1 cellular context compared by ENCODE assay signal in genomic region chr7:135211179-135211945, GRCh38.
TF ChIP-seq lines count a peak whose summit lies in the region.

Gene WDR91 (minus strand): TSS chr7:135211526. CDS start chr7:135211502, 24 bp downstream.

TF ChIP-seq in GM12878, 131 proteins besides CTCF, POLR2A, EP300 and RAD21 (continued from another document and continues in another):
- 0 out of 2 replicates have a peak, but pooled peaks have one; percentile 22 for TF ChIP-seq ZNF687 (IDR thresholded peaks at IDR 0.05)
- TF ChIP-seq SRF (IDR thresholded peaks at IDR 0.05; ENCODE audit: low read depth in 2 of 2, low read length in 2 of 2) = no peak
- TF ChIP-seq MTA2 (IDR thresholded peaks at IDR 0.05; ENCODE audit: low read depth) = no peak; the same call in 1 of the 2 replicates
- peak; percentile 75; the same call in 1 of the 2 replicates for TF ChIP-seq BACH1 (IDR thresholded peaks at IDR 0.05; ENCODE audit: borderline replicate concordance)
- TF ChIP-seq IKZF1 (conservative IDR thresholded peaks at IDR 0.05) = peak; percentile 53
- TF ChIP-seq BCL3 (IDR thresholded peaks at IDR 0.05; ENCODE audit: borderline replicate concordance, insufficient read depth, low read depth, low read length, poor library complexity, severe bottlenecking) = no peak
- TF ChIP-seq MAX (IDR thresholded peaks at IDR 0.05; ENCODE audit: low read depth, low read length) = no peak
- TF ChIP-seq TARDBP (IDR thresholded peaks at IDR 0.05; ENCODE audit: borderline replicate concordance) = no peak
- no peak for TF ChIP-seq FOXK2 (IDR thresholded peaks at IDR 0.05)
- no peak for TF ChIP-seq SMAD1 (IDR thresholded peaks at IDR 0.05; ENCODE audit: low read depth, partially characterized antibody)
- 0 out of 2 replicates have a peak, but pooled peaks have one; percentile 13 for TF ChIP-seq ZSCAN29 (IDR thresholded peaks at IDR 0.05)
- TF ChIP-seq NKRF (conservative IDR thresholded peaks at IDR 0.05) = peak; percentile 61; the same call in 1 of the 2 replicates
- no peak for TF ChIP-seq PRDM15 (CRISPR knock-in tag; IDR thresholded peaks at IDR 0.05)
- no peak for TF ChIP-seq USF1 (IDR thresholded peaks at IDR 0.05; ENCODE audit: borderline replicate concordance, extremely low read length, insufficient read depth, low read depth, low read length)
- peak; percentile 63 for TF ChIP-seq PKNOX1 (IDR thresholded peaks at IDR 0.05)
- TF ChIP-seq JUNB (IDR thresholded peaks at IDR 0.05) = no peak
- TF ChIP-seq CREM (IDR thresholded peaks at IDR 0.05; ENCODE audit: low read depth) = no peak
- TF ChIP-seq HDAC2 (IDR thresholded peaks at IDR 0.05) = no peak
- 0 out of 2 replicates have a peak, but pooled peaks have one; percentile 26 for TF ChIP-seq PAX5 (IDR thresholded peaks at IDR 0.05; ENCODE audit: borderline replicate concordance, low read depth, low read length)
- no peak for TF ChIP-seq CBFB (IDR thresholded peaks at IDR 0.05; ENCODE audit: low read depth)
- no peak for TF ChIP-seq SUZ12 (IDR thresholded peaks at IDR 0.05; ENCODE audit: unreplicated experiment)
- peak; percentile 92 for TF ChIP-seq LARP7 (IDR thresholded peaks at IDR 0.05)
- no peak for TF ChIP-seq CEBPB (IDR thresholded peaks at IDR 0.05; ENCODE audit: borderline replicate concordance in 1 of 2, low read depth in 2 of 2, low read length in 2 of 2)
- TF ChIP-seq HDAC6 (IDR thresholded peaks at IDR 0.05; ENCODE audit: unreplicated experiment) = no peak
- no peak for TF ChIP-seq EED (IDR thresholded peaks at IDR 0.05; ENCODE audit: low read depth)
- TF ChIP-seq PAX8 (IDR thresholded peaks at IDR 0.05) = no peak
- TF ChIP-seq SP1 (IDR thresholded peaks at IDR 0.05; ENCODE audit: low read depth, low read length) = no peak
- TF ChIP-seq BCLAF1 (IDR thresholded peaks at IDR 0.05) = no peak
- peak; percentile 50; the same call in 1 of the 2 replicates for TF ChIP-seq NBN (IDR thresholded peaks at IDR 0.05)
- TF ChIP-seq EGR1 (IDR thresholded peaks at IDR 0.05; ENCODE audit: borderline replicate concordance in 1 of 2, low read depth in 2 of 2, low read length in 2 of 2) = peak in 1 of 2 experiments; percentile 42; a peak in 1 of 3 replicates
- TF ChIP-seq SMARCA5 (IDR thresholded peaks at IDR 0.05) = peak; percentile 53
- TF ChIP-seq POU2F2 (IDR thresholded peaks at IDR 0.05; ENCODE audit: borderline replicate concordance, low read depth, low read length) = peak; percentile 60; the same call in 2 of the 3 replicates
- TF ChIP-seq NR2F1 (conservative IDR thresholded peaks at IDR 0.05) = 0 out of 2 replicates have a peak, but pooled peaks have one; percentile 34
- TF ChIP-seq USF2 (IDR thresholded peaks at IDR 0.05; ENCODE audit: borderline replicate concordance, low read depth, low read length) = no peak
- TF ChIP-seq MEF2A (IDR thresholded peaks at IDR 0.05; ENCODE audit: insufficient read depth, low read depth, low read length) = no peak
- no peak for TF ChIP-seq ZNF274 (IDR thresholded peaks at IDR 0.05; ENCODE audit: insufficient read depth, insufficient read length)
- peak; percentile 19 to 22; a peak in 1 of 4 replicates for TF ChIP-seq BHLHE40 (IDR thresholded peaks at IDR 0.05; ENCODE audit: borderline replicate concordance in 1 of 2, low read depth in 2 of 2, low read length in 1 of 2)
- TF ChIP-seq IRF3 (IDR thresholded peaks at IDR 0.05) = no peak
- TF ChIP-seq ZBED1 (IDR thresholded peaks at IDR 0.05; ENCODE audit: borderline replicate concordance) = no peak
- no peak for TF ChIP-seq NRF1 (conservative IDR thresholded peaks at IDR 0.05; ENCODE audit: low read depth, low read length)
- no peak for TF ChIP-seq IRF4 (IDR thresholded peaks at IDR 0.05; ENCODE audit: low read depth, low read length)
- TF ChIP-seq ZNF24 (IDR thresholded peaks at IDR 0.05) = no peak
- TF ChIP-seq NFXL1 (IDR thresholded peaks at IDR 0.05; ENCODE audit: borderline replicate concordance) = no peak
- no peak for TF ChIP-seq RFX5 (IDR thresholded peaks at IDR 0.05; ENCODE audit: low read depth, low read length)
- no peak for TF ChIP-seq ATF3 (IDR thresholded peaks at IDR 0.05; ENCODE audit: borderline replicate concordance, extremely low read depth, low read depth, low read length)
- TF ChIP-seq ZZZ3 (IDR thresholded peaks at IDR 0.05; ENCODE audit: control insufficient read depth, insufficient read length, low read depth) = no peak
